20 cellular contexts compared by ENCODE assay signal in the genomic region with DNA sequence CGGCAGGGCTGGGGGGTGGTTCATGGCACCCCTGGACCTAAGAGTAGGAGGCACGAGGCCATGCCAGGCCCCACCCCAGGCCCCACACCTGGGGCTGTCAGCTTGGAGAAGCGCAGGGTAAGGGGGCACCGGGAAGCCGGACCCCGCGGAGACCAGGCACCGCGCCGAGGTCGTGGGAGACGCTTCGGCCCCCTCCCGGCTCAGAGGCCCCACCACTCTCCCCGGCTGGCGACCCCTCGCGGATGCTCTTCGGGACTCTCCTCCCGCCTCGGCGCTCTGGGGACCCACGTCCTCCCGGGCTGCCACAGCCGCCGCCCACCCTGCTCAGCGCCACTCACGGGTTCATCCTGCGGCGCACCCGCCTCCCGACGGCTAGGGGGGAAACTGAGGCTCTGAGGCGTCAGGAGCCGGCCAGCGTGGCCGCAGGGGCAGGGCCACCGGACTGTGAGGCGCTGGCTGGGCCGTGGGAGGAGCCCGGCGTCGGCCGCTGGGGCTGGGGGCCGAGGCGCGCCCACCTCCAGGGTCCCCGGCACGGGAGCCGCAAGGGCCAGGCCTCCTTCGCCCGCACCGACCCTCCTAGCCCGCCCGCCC. TPM values are rescaled to one million over a fixed set of nuclear protein-coding genes. Genes with fewer than 3 reads are reported as not detected.
DNase-seq lines count a peak whose midpoint lies in the region; ATAC-seq and TF ChIP-seq lines count a peak whose summit lies in the region.
"Had no signal": no experiment of that assay in that cellular context is flagged by ENCODE, and none has a peak within 500 bp of the region (broad histone marks: within the 10 kb centered on the region; RNA-seq: fewer than 3 reads in every experiment).

No MANE protein-coding gene starts in this region.

- no peaks in the 10 kb centered on the region for H3K4me1 ChIP-seq in PC-3 (ENCODE audit: insufficient read depth, low read length)

- TF ChIP-seq CTCF in PC-3 (conservative IDR thresholded peaks at IDR 0.05; ENCODE audit: low read depth, low read length) = no peak

- no peaks in the 10 kb centered on the region for H3K36me3 Mint-ChIP-seq in immature natural killer cell

- peaks cover 12% of the 10 kb centered on the region for H3K4me1 Mint-ChIP-seq in stimulated activated naive CD8-positive, alpha-beta T cell treated with anti-CD3 and anti-CD28 coated beads, Interleukin-15, amount 100 ng/mL, for 72 hours
- H3K4me1 Mint-ChIP-seq in immature natural killer cell = no peaks in the 10 kb centered on the region
- H3K4me1 Mint-ChIP-seq: IgD-negative memory B cell had no signal

- H3F3A ChIP-seq in PC-3 (ENCODE audit: low read length, unreplicated experiment) = no peaks in the 10 kb centered on the region

- H2AFZ ChIP-seq in PC-3 (ENCODE audit: low read length) = no peak overlapping the region

- no peak overlapping the region for H3K4me3 ChIP-seq in PC-3 (ENCODE audit: low read length)

- no peaks in the 10 kb centered on the region for H3K9me2 ChIP-seq in PC-3 (replicated peaks; ENCODE audit: low read length)

- H4K20me1 ChIP-seq in PC-3 (ENCODE audit: low read length) = no peaks in the 10 kb centered on the region

- DNase-seq in stimulated activated naive CD8-positive, alpha-beta T cell treated with anti-CD3 and anti-CD28 coated beads, Interleukin-15, amount 100 ng/mL, for 72 hours = no peak
- DNase-seq in stimulated activated naive CD8-positive, alpha-beta T cell treated with anti-CD3 and anti-CD28 coated beads, Interleukin-15, Interleukin-2, amounts not matched to agents 100 U/mL and 50 U/mL, for 24 hours = no peak
- peak; percentile 22 for DNase-seq in left ventricle myocardium superior
- peak; percentile 78 for DNase-seq in posterior vena cava (ENCODE audit: low spot score)
- no peak for DNase-seq in PC-3
- DNase-seq in immature natural killer cell = no peak
- no peak for DNase-seq in NCI-H774 (lab: John Stamatoyannopoulos, UW)
- no peak for DNase-seq in dedifferentiated amniotic fluid mesenchymal stem cell (ENCODE audit: extremely low spot score)
- DNase-seq: AML-193; CD4-positive, alpha-beta T cell; DMS79 treated with DMSO at 0.1 percent for 48 hours; MV-4-11; NCI-H1436 treated with DMSO at 0.1 percent for 48 hours; NCI-H2107; NCI-H345; NCI-H526 treated with DMSO at 0.1 percent for 48 hours; NK-92 treated with Interleukin-12 subunit alpha and Interleukin-12 subunit beta, amount 100 ng/mL, for 24 hours; OCI-M1 had no signal

- POLR2A ChIA-PET in PC-3 (lab: Charles Lee; ENCODE audit: unreplicated experiment) = no interaction called here

- no peak overlapping the region for H3K27ac Mint-ChIP-seq in stimulated activated naive CD8-positive, alpha-beta T cell treated with anti-CD3 and anti-CD28 coated beads, Interleukin-15, amount 100 ng/mL, for 72 hours
- no peak overlapping the region for H3K27ac Mint-ChIP-seq in immature natural killer cell
- H3K27ac Mint-ChIP-seq: CD4-positive, alpha-beta T cell; IgD-negative memory B cell had no signal

- intact Hi-C loops in left ventricle myocardium superior (cut with micrococcal nuclease) (no loop called here), posterior vena cava (cut with DNase I) (loop anchor here in 1 of 2 donors (5.0 kb wide), 1 partner anchor 51 kb away; no protein-coding TSS in a partner anchor), PC-3 (cut with micrococcal nuclease) (no loop called here)

- no peak overlapping the region for H3K4me2 ChIP-seq in PC-3 (ENCODE audit: low read length)

- no peaks in the 10 kb centered on the region for H3K9me3 Mint-ChIP-seq in stimulated activated naive CD8-positive, alpha-beta T cell treated with anti-CD3 and anti-CD28 coated beads, Interleukin-15, amount 100 ng/mL, for 72 hours
- H3K9me3 Mint-ChIP-seq in immature natural killer cell = no peaks in the 10 kb centered on the region
- H3K9me3 Mint-ChIP-seq: CD4-positive, alpha-beta T cell; IgD-negative memory B cell had no signal

- no peak overlapping the region for H3K4me3 Mint-ChIP-seq in stimulated activated naive CD8-positive, alpha-beta T cell treated with anti-CD3 and anti-CD28 coated beads, Interleukin-15, amount 100 ng/mL, for 72 hours
- no peak overlapping the region for H3K4me3 Mint-ChIP-seq in immature natural killer cell
- H3K4me3 Mint-ChIP-seq: CD4-positive, alpha-beta T cell; IgD-negative memory B cell had no signal

- H3K9me3 ChIP-seq in PC-3 (ENCODE audit: low read length) = no peaks in the 10 kb centered on the region

- no peaks in the 10 kb centered on the region for H3K79me2 ChIP-seq in PC-3 (ENCODE audit: low read length)

- H3K27me3 Mint-ChIP-seq in stimulated activated naive CD8-positive, alpha-beta T cell treated with anti-CD3 and anti-CD28 coated beads, Interleukin-15, amount 100 ng/mL, for 72 hours = no peaks in the 10 kb centered on the region
- H3K27me3 Mint-ChIP-seq in immature natural killer cell (ENCODE audit: low read depth in 3 of 3) = peaks cover 0 to 2% (median 1%) of the 10 kb centered on the region in 3 donors
- H3K27me3 Mint-ChIP-seq: CD4-positive, alpha-beta T cell; IgD-negative memory B cell had no signal

- H3K36me3 ChIP-seq in PC-3 (ENCODE audit: low read depth, low read length) = no peaks in the 10 kb centered on the region

- BruUV-seq in PC-3 (replicated peaks; lab: Mats Ljungman, UMichigan) = no TSS peak

- no peak overlapping the region for H3K9ac ChIP-seq in PC-3 (ENCODE audit: low read length)

- no peak overlapping the region for H3K27ac ChIP-seq in PC-3 (ENCODE audit: low read length)

- peaks cover 3% of the 10 kb centered on the region; the same call in 1 of the 2 replicates for H3K27me3 ChIP-seq in PC-3 (ENCODE audit: low read length)

- ATAC-seq in stimulated activated naive CD8-positive, alpha-beta T cell treated with anti-CD3 and anti-CD28 coated beads, Interleukin-15, amount 100 ng/mL, for 72 hours = peak; percentile 40
- ATAC-seq in stimulated activated naive CD8-positive, alpha-beta T cell treated with anti-CD3 and anti-CD28 coated beads, Interleukin-15, Interleukin-2, amounts not matched to agents 100 U/mL and 50 U/mL, for 24 hours = no peak
- ATAC-seq in left ventricle myocardium superior (no peak), PC-3 (no peak)
- ATAC-seq: HCT116 had no signal

- CTCF ChIA-PET in PC-3 (lab: Charles Lee) = no interaction called here

RNA-seq across cellular contexts. Expression of gene PDGFA, which starts 25.9 kb away (rescaled TPM):
- total RNA-seq in left ventricle myocardium superior (32.7 TPM), posterior vena cava (10 to 100 TPM; 54.1 to 63.1 TPM), PC-3 (2014; rRNA removed) (16.1 and 18.4 TPM in 2 replicates)
- polyA plus RNA-seq in immature natural killer cell = under 1 TPM in 2 of 3 donors, not detected in 1; 0.29 to 0.59 TPM
- polyA plus RNA-seq: IgD-negative memory B cell had no signal

Comparison
In these comparisons a context has a peak if more than half of its experiments do, and no peak if none do; other contexts are left out.
1. DNase-seq: peak in left ventricle myocardium superior (single experiment) and posterior vena cava (single experiment); none in stimulated activated naive CD8-positive, alpha-beta T cell treated with anti-CD3 and anti-CD28 coated beads, Interleukin-15, amount 100 ng/mL, for 72 hours (0 of 2), stimulated activated naive CD8-positive, alpha-beta T cell treated with anti-CD3 and anti-CD28 coated beads, Interleukin-15, Interleukin-2, amounts not matched to agents 100 U/mL and 50 U/mL, for 24 hours (single experiment), PC-3 (single experiment), immature natural killer cell (0 of 3), NCI-H774 (single experiment) and dedifferentiated amniotic fluid mesenchymal stem cell (single experiment).